9 cellular contexts compared by ENCODE assay signal in the genomic region with DNA sequence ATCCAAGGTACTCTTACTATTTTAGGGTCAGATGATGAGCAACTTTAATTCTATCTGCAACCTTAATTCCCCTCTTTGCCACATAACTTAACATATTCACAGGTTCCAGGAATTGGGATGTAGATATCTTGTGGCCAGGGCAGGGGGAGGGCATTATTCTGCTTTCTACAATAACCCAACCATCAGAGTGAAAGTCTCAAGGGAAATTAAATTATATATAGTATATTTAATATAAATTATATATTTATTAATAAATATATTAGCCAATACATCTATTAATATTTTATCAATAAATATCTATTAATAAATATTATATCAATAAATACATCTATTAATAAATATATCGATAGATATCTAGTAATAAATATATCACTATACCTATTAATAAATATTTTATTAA.
"Had no signal": no experiment of that assay in that cellular context is flagged by ENCODE, and none has a peak within 500 bp of the region (broad histone marks: within the 10 kb centered on the region; RNA-seq: fewer than 3 reads in every experiment).

No MANE protein-coding gene starts in this region.

- H2AFZ ChIP-seq: GM23248, GM23338 had no signal

- H3K9me3 ChIP-seq: HAP-1 had no signal

- H3K9me3 Mint-ChIP-seq: GM23338, H9, HFFc6 had no signal

- H3K27ac ChIP-seq: GM23248 had no signal

- H3K4me2 ChIP-seq: GM23338 had no signal

- H3K36me3 ChIP-seq: HAP-1 had no signal

- H3K27ac Mint-ChIP-seq: GM23338, H9, HFFc6 had no signal

- DNase-seq: GM23248, GOT3, H7, H9, HCEC 1CT, HFFc6 had no signal

- ATAC-seq: GM23338, HCT116 had no signal

- H3K4me3 Mint-ChIP-seq: GM23338, H9, HFFc6 had no signal

- H3K4me3 ChIP-seq: GM23248, GM23338, HAP-1 had no signal
